1 cellular context compared by ENCODE assay signal in the genomic region with DNA sequence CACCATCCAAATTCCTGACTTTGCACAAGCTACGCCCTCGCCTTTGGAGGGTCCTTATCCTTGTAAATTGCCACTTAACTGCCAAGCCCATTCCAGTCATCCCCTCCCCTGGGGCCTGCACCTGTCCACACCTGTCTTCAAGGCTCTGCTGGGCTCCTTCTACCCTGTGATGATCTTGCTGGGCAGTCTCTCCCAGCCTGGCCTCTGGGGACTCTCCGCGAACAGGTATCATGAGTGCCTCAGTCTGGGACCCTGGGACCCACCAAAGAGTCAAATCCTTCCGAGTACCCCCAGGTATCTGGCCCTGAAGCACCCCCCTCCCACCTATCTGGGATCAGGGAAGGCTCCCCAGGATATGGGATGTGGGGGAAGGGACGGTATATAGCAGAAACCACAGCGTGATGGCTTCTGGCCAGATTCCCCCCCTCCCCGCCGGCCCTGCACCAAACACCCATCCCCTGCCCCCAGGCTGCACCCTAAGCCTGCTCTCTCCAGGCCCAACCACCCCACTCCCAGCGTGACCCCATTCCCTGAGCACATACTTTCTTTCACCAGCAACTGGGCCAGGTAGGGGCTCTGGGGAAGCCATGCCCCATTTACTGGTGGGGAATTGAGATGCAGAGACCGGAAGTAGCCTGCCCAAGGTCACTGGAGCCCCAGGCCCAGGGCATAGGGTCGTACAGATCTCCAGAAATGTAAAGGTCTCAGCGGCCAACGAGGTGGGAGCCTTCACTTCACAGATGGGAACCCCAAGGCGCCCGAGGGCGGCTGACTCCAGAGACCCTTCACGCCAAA.
TF ChIP-seq lines count a peak whose summit lies in the region.

No MANE protein-coding gene starts in this region.

TF ChIP-seq in HepG2, 621 proteins besides CTCF, POLR2A, EP300 and RAD21 (continued from another document and continues in another):
- TF ChIP-seq ZNF710 (CRISPR knock-in tag; IDR thresholded peaks at IDR 0.05; ENCODE audit: borderline replicate concordance) (no peak), ZNF646 (CRISPR knock-in tag; IDR thresholded peaks at IDR 0.05) (no peak), HIC2 (CRISPR knock-in tag; IDR thresholded peaks at IDR 0.05; ENCODE audit: low read depth) (no peak), ELF4 (CRISPR knock-in tag; IDR thresholded peaks at IDR 0.05; ENCODE audit: borderline replicate concordance) (no peak), FOXA1 (IDR thresholded peaks at IDR 0.05) (no peak), FOXA1 (CRISPR knock-in tag; IDR thresholded peaks at IDR 0.05) (no peak), MIXL1 (CRISPR knock-in tag; IDR thresholded peaks at IDR 0.05) (no peak), ZNF205 (CRISPR knock-in tag; IDR thresholded peaks at IDR 0.05) (no peak), ZNF253 (CRISPR knock-in tag; IDR thresholded peaks at IDR 0.05; ENCODE audit: borderline replicate concordance) (no peak), HNRNPUL1 (IDR thresholded peaks at IDR 0.05; ENCODE audit: low read depth, low read length) (no peak), MAFF (IDR thresholded peaks at IDR 0.05; ENCODE audit: low read depth, low read length) (no peak), ATM (IDR thresholded peaks at IDR 0.05; ENCODE audit: borderline replicate concordance) (no peak), TP53 (CRISPR knock-in tag; conservative IDR thresholded peaks at IDR 0.05) (no peak), SRSF4 (IDR thresholded peaks at IDR 0.05; ENCODE audit: low read depth, low read length, poor library complexity, severe bottlenecking) (no peak), GABPA (IDR thresholded peaks at IDR 0.05; ENCODE audit: low read depth, low read length) (no peak), GABPA (CRISPR knock-in tag; IDR thresholded peaks at IDR 0.05; ENCODE audit: low read depth) (peak; percentile 45; the same call in 1 of the 2 replicates), ZNF3 (CRISPR knock-in tag; IDR thresholded peaks at IDR 0.05) (no peak), SPEN (CRISPR knock-in tag; IDR thresholded peaks at IDR 0.05; ENCODE audit: low read depth) (no peak), GTF2F1 (IDR thresholded peaks at IDR 0.05; ENCODE audit: low read length) (no peak), GATA4 (IDR thresholded peaks at IDR 0.05; ENCODE audit: borderline replicate concordance, low read depth) (no peak), NKX3-1 (CRISPR knock-in tag; IDR thresholded peaks at IDR 0.05) (no peak), CBFB (CRISPR knock-in tag; IDR thresholded peaks at IDR 0.05) (no peak), FOXC1 (CRISPR knock-in tag; IDR thresholded peaks at IDR 0.05; ENCODE audit: borderline replicate concordance) (no peak), ZNF317 (CRISPR knock-in tag; IDR thresholded peaks at IDR 0.05) (no peak), ZNF740 (CRISPR knock-in tag; IDR thresholded peaks at IDR 0.05) (0 out of 2 replicates have a peak, but pooled peaks have one; percentile 41), ZNF614 (CRISPR knock-in tag; IDR thresholded peaks at IDR 0.05; ENCODE audit: borderline replicate concordance) (no peak), ZNF619 (CRISPR knock-in tag; IDR thresholded peaks at IDR 0.05) (no peak)
- TF ChIP-seq, protein P1, sequence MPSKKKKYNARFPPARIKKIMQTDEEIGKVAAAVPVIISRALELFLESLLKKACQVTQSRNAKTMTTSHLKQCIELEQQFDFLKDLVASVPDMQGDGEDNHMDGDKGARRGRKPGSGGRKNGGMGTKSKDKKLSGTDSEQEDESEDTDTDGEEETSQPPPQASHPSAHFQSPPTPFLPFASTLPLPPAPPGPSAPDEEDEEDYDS (CRISPR knock-in tag; IDR thresholded peaks at IDR 0.05) = no peak
- TF ChIP-seq, protein P2, sequence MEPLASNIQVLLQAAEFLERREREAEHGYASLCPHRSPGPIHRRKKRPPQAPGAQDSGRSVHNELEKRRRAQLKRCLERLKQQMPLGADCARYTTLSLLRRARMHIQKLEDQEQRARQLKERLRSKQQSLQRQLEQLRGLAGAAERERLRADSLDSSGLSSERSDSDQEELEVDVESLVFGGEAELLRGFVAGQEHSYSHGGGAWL (CRISPR knock-in tag; IDR thresholded peaks at IDR 0.05) = no peak
- TF ChIP-seq, protein P3, sequence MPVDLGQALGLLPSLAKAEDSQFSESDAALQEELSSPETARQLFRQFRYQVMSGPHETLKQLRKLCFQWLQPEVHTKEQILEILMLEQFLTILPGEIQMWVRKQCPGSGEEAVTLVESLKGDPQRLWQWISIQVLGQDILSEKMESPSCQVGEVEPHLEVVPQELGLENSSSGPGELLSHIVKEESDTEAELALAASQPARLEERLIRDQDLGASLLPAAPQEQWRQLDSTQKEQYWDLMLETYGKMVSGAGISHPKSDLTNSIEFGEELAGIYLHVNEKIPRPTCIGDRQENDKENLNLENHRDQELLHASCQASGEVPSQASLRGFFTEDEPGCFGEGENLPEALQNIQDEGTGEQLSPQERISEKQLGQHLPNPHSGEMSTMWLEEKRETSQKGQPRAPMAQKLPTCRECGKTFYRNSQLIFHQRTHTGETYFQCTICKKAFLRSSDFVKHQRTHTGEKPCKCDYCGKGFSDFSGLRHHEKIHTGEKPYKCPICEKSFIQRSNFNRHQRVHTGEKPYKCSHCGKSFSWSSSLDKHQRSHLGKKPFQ (CRISPR knock-in tag; IDR thresholded peaks at IDR 0.05; ENCODE audit: insufficient replicate concordance) = peak; percentile 8
- TF ChIP-seq, protein P4, sequence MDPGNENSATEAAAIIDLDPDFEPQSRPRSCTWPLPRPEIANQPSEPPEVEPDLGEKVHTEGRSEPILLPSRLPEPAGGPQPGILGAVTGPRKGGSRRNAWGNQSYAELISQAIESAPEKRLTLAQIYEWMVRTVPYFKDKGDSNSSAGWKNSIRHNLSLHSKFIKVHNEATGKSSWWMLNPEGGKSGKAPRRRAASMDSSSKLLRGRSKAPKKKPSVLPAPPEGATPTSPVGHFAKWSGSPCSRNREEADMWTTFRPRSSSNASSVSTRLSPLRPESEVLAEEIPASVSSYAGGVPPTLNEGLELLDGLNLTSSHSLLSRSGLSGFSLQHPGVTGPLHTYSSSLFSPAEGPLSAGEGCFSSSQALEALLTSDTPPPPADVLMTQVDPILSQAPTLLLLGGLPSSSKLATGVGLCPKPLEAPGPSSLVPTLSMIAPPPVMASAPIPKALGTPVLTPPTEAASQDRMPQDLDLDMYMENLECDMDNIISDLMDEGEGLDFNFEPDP (CRISPR knock-in tag; conservative IDR thresholded peaks at IDR 0.05) = 0 out of 2 replicates have a peak, but pooled peaks have one; percentile 30
